Comparison of ENCODE assay signal across 1 cellular context in the genomic region with DNA sequence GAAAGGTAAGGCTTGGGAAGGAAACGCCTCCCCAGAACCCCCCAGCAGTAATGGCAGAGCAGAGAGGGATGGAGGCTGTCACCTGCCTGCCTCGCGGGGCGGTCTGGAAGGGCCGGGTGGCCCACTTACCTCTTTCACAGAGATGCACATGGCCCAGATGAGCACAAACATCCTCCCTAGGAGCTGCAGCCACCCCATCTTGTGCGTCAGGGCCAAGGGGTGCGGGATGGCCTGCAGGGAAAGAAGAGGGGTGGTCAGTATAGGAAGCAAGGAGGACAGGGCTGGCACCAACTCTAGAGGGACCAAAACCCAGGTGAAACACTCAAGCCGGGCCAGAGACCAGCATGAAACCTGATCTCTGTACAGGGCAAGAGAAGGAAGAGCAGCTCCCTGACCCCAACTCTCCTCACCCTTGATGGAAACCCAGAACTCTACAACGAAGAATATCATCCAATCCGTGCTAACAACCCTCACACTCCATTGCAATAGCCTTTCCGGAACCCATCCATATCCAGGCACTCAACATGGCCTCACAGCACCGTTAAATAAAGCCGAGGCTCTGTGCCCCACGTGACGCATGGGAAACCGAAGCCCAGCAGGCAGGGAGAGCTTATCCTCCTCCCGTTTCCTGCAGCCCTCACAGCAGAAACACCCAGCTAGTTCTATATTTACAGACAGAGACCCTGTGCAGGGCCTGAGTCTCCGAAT.
TF ChIP-seq lines count a peak whose summit lies in the region.

No MANE protein-coding gene starts in this region.

TF ChIP-seq in H1, 55 proteins besides CTCF, POLR2A, EP300 and RAD21:
- TF ChIP-seq KDM5A (IDR thresholded peaks at IDR 0.05; ENCODE audit: low read length): no peak
